Comparison of ENCODE assay signal across 9 cellular contexts in the genomic region with DNA sequence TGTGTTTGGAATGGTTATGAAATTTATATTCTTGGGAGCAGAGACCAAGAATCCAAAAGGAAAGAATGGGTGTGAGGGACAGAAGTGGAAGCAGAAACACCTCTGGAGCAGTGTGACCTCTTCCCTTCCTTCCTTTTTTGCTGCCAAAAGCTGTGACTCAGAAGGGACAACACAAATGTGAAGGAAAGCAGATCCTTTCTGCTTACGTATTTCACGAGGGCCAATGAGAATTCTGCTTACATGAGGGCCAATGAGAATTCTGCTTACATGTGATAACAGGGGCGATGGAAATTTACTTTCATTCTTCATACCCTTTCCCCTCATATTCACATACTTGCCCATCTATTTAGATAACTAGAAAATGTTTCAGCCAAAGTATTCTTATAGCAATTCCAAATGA.
DNase-seq lines count a peak whose midpoint lies in the region; ATAC-seq and TF ChIP-seq lines count a peak whose summit lies in the region.
"Had no signal": no experiment of that assay in that cellular context is flagged by ENCODE, and none has a peak within 500 bp of the region (broad histone marks: within the 10 kb centered on the region; RNA-seq: fewer than 3 reads in every experiment).

No MANE protein-coding gene starts in this region.

- no peaks in the 10 kb centered on the region for H3K9me3 ChIP-seq in ovary

- H3K4me3 ChIP-seq in epithelial cell of esophagus (ENCODE audit: low read length) = no peak overlapping the region
- no peak overlapping the region for H3K4me3 ChIP-seq in ovary

- TF ChIP-seq CTCF in epithelial cell of esophagus (IDR thresholded peaks at IDR 0.05; ENCODE audit: insufficient read depth, low read depth, low read length, missing control alignments) (no peak), ovary (IDR thresholded peaks at IDR 0.05) (no peak)

- no peaks in the 10 kb centered on the region for H3K4me1 ChIP-seq in ovary (ENCODE audit: insufficient read depth)

- intact Hi-C loops in ovary (cut with DNase I) = no loop called here

- H3K27ac ChIP-seq in ovary = peak overlapping the region in 1 of 2 donors; percentile 22

- no peak for TF ChIP-seq EP300 in ovary (IDR thresholded peaks at IDR 0.05)

- no peak for TF ChIP-seq POLR2A in ovary (IDR thresholded peaks at IDR 0.05)
- no peak for TF ChIP-seq POLR2A in erythroblast (IDR thresholded peaks at IDR 0.05; ENCODE audit: low read length)

- 36 to 51% (median 38%) methylated on average over 3 of the region's 3 CpGs for WGBS in ovary, 3 donors

- no peaks in the 10 kb centered on the region for H3K36me3 ChIP-seq in ovary

- DNase-seq in GM04503 (ENCODE audit: low read depth) = peak; percentile 31
- peak; percentile 87 for DNase-seq in NAMALWA (ENCODE audit: low spot score)
- peak; percentile 45 for DNase-seq in epithelial cell of esophagus (ENCODE audit: low read depth)
- DNase-seq in ovary = peak in 4 of 5 donors; percentile 14 to 77 (median 23)
- DNase-seq in erythroblast (lab: John Stamatoyannopoulos, UW) = no peak
- DNase-seq in SHP77 treated with DMSO at 0.1 percent for 48 hours (lab: John Stamatoyannopoulos, UW) = no peak
- DNase-seq: activated CD4-positive, CD25-positive, alpha-beta regulatory T cell had no signal

- no peak for ATAC-seq in HG03342 (IDR thresholded peaks at IDR 0.05; ENCODE audit: unreplicated experiment)
- no peak for ATAC-seq in GM19328 (IDR thresholded peaks at IDR 0.05; ENCODE audit: unreplicated experiment)

- H3K27me3 ChIP-seq in ovary = no peaks in the 10 kb centered on the region

Comparison
In these comparisons a context has a peak if more than half of its experiments do, and no peak if none do; other contexts are left out.
1. DNase-seq: peak in GM04503 (single experiment), NAMALWA (single experiment), epithelial cell of esophagus (single experiment) and ovary (4 of 5); none in erythroblast (0 of 2) and SHP77 treated with DMSO at 0.1 percent for 48 hours (single experiment).